ENCODE assay signal across 25 cellular contexts in the genomic region with DNA sequence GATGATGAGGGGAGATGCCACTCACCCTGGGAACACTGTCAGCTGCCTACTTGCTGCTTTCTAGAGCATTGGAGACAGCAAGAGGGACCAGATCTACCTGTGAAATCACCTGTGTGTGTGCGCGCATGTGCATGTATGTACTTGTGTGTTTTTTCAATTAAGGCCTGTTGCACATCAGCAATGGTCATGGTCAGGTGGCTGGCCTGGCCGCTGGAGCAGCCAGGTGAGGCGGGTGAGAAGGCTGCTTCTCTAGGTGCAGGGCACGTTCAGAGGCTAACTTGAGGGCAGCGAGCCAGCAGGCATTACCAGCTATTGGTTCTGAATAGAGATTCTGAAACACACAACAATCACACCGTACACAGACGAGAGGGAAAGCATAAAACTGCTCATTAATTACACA.
"Had no signal": no experiment of that assay in that cellular context is flagged by ENCODE, and none has a peak within 500 bp of the region (broad histone marks: within the 10 kb centered on the region; RNA-seq: fewer than 3 reads in every experiment).

No MANE protein-coding gene starts in this region.

- ATAC-seq: activated CD4-positive, alpha-beta T cell treated with anti-CD3 and anti-CD28 coated beads for 36 hours; activated T-helper 17 cell treated with anti-CD3 and anti-CD28 coated beads, Interleukin-2, amount 50 U/mL, for 72 hours; gastroesophageal sphincter; naive thymus-derived CD4-positive, alpha-beta T cell; stimulated activated naive B cell treated with anti-CD40 and anti-IgM and Interleukin-4, amounts not matched to agents 10 μg/mL and 1 μg/mL and 100 μg/mL, for 72 hours; WTC11 had no signal

- H3K4me3 Mint-ChIP-seq: activated CD4-positive, alpha-beta T cell treated with anti-CD3 and anti-CD28 coated beads for 36 hours; activated naive CD8-positive, alpha-beta T cell; activated T-helper 17 cell treated with anti-CD3 and anti-CD28 coated beads, Interleukin-2, amount 50 U/mL, for 72 hours; central memory CD8-positive, alpha-beta T cell; naive thymus-derived CD4-positive, alpha-beta T cell; neural crest cell; stimulated activated naive B cell treated with anti-CD40 and anti-IgM and Interleukin-4, amounts not matched to agents 10 μg/mL and 1 μg/mL and 100 μg/mL, for 72 hours; type B pancreatic cell; WTC11 had no signal

- H3K4me1 Mint-ChIP-seq: activated CD4-positive, alpha-beta T cell treated with anti-CD3 and anti-CD28 coated beads for 36 hours; activated T-helper 17 cell treated with anti-CD3 and anti-CD28 coated beads, Interleukin-2, amount 50 U/mL, for 72 hours; central memory CD8-positive, alpha-beta T cell; naive thymus-derived CD4-positive, alpha-beta T cell; neural crest cell; stimulated activated naive B cell treated with anti-CD40 and anti-IgM and Interleukin-4, amounts not matched to agents 10 μg/mL and 1 μg/mL and 100 μg/mL, for 72 hours; WTC11 had no signal

- H3K36me3 Mint-ChIP-seq: activated naive CD8-positive, alpha-beta T cell; type B pancreatic cell had no signal

- DNase-seq: activated CD4-positive, alpha-beta T cell treated with anti-CD3 and anti-CD28 coated beads for 36 hours; activated CD4-positive, alpha-beta T cell treated with anti-CD3 and anti-CD28 coated beads, Interleukin-2, amount 50 U/mL, for 48 hours; activated naive CD4-positive, alpha-beta T cell; activated T-cell treated with anti-CD3 and anti-CD28 coated beads, Interleukin-2, amount 50 U/mL, for 1 hour; amniotic stem cell; colonic mucosa; dorsolateral prefrontal cortex; islet precursor cell; left cardiac atrium; mesendoderm; retina; stimulated activated CD4-positive, alpha-beta T cell treated with anti-CD3 and anti-CD28 coated beads, Interleukin-2, amount 100 ng/mL, for 48 hours; stimulated activated CD8-positive, alpha-beta memory T cell treated with anti-CD3 and anti-CD28 coated beads, Interleukin-4, amount 100 ng/mL, for 48 hours; stimulated activated naive B cell treated with anti-CD40 and anti-IgM and Interleukin-4, amounts not matched to agents 10 μg/mL and 1 μg/mL and 100 μg/mL, for 72 hours; T-helper 9 cell; testis had no signal

- H3K27ac Mint-ChIP-seq: activated CD4-positive, alpha-beta T cell treated with anti-CD3 and anti-CD28 coated beads for 36 hours; activated naive CD8-positive, alpha-beta T cell; activated T-helper 17 cell treated with anti-CD3 and anti-CD28 coated beads, Interleukin-2, amount 50 U/mL, for 72 hours; naive thymus-derived CD4-positive, alpha-beta T cell; progenitor cell of endocrine pancreas; stimulated activated naive B cell treated with anti-CD40 and anti-IgM and Interleukin-4, amounts not matched to agents 10 μg/mL and 1 μg/mL and 100 μg/mL, for 72 hours; type B pancreatic cell; WTC11 had no signal
